In genomic region chr11:71502871-71503435, GRCh38 we compare ENCODE assay signal across 30 cellular contexts. TPM values are rescaled to one million over a fixed set of nuclear protein-coding genes. Genes with fewer than 3 reads are reported as not detected.
"Had no signal": no experiment of that assay in that cellular context is flagged by ENCODE, and none has a peak within 500 bp of the region (broad histone marks: within the 10 kb centered on the region; RNA-seq: fewer than 3 reads in every experiment).

No MANE protein-coding gene starts in this region.

- ATAC-seq: foreskin keratinocyte; heart left ventricle; stimulated activated memory B cell treated with anti-CD40 and anti-IgM and Interleukin-4, amounts not matched to agents 10 μg/mL and 1 μg/mL and 100 μg/mL, for 72 hours; stimulated activated naive CD8-positive, alpha-beta T cell treated with anti-CD3 and anti-CD28 coated beads, Interleukin-15, amount 100 ng/mL, for 72 hours had no signal

- FAIRE-seq: colon, small intestine had no signal

- H3K27me3 Mint-ChIP-seq: central memory CD8-positive, alpha-beta T cell; progenitor cell of endocrine pancreas; stimulated activated memory B cell treated with anti-CD40 and anti-IgM and Interleukin-4, amounts not matched to agents 10 μg/mL and 1 μg/mL and 100 μg/mL, for 72 hours; stimulated activated naive CD8-positive, alpha-beta T cell treated with anti-CD3 and anti-CD28 coated beads, Interleukin-15, amount 100 ng/mL, for 72 hours; type B pancreatic cell had no signal

- H3K27ac Mint-ChIP-seq: activated naive CD4-positive, alpha-beta T cell treated with anti-CD3 and anti-CD28 coated beads for 36 hours; activated T-helper 1 cell treated with anti-CD3 and anti-CD28 coated beads, Interleukin-12 subunit alpha, Interleukin-12 subunit beta, Interleukin-2, Interleukin-4 antibody, amounts not matched to agents 30 ng/mL and 10 ng/mL and 1 ng/mL, durations not matched to agents 14 hours and 24 hours and 36 hours; nephron; progenitor cell of endocrine pancreas; stimulated activated memory B cell treated with anti-CD40 and anti-IgM and Interleukin-4, amounts not matched to agents 10 μg/mL and 1 μg/mL and 100 μg/mL, for 72 hours; stimulated activated naive CD8-positive, alpha-beta T cell treated with anti-CD3 and anti-CD28 coated beads, Interleukin-15, amount 100 ng/mL, for 72 hours; type B pancreatic cell had no signal

- H3K4me1 Mint-ChIP-seq: central memory CD8-positive, alpha-beta T cell; nephron; stimulated activated memory B cell treated with anti-CD40 and anti-IgM and Interleukin-4, amounts not matched to agents 10 μg/mL and 1 μg/mL and 100 μg/mL, for 72 hours; stimulated activated naive CD8-positive, alpha-beta T cell treated with anti-CD3 and anti-CD28 coated beads, Interleukin-15, amount 100 ng/mL, for 72 hours had no signal

- H3K27ac ChIP-seq: esophagus muscularis mucosa, foreskin keratinocyte, heart left ventricle, sigmoid colon had no signal

- DNase-seq: activated CD4-positive, alpha-beta T cell treated with anti-CD3 and anti-CD28 coated beads for 4 hours; activated CD4-positive, alpha-beta T cell treated with anti-CD3 and anti-CD28 coated beads, Interleukin-2, amount 50 U/mL, for 4 hours; activated effector memory CD4-positive, alpha-beta T cell treated with anti-CD3 and anti-CD28 coated beads, Interleukin-2, amount 50 U/mL, for 16 hours; activated naive CD4-positive, alpha-beta T cell treated with anti-CD3 and anti-CD28 coated beads for 36 hours; activated T-cell treated with anti-CD3 and anti-CD28 coated beads for 4 hours; amygdala; dermis blood vessel endothelial cell; effector CD4-positive, alpha-beta T cell; foreskin keratinocyte; heart left ventricle; sigmoid colon; small intestine; stimulated activated CD4-positive, alpha-beta T cell treated with anti-CD3 and anti-CD28 coated beads, Interleukin-4, amount 100 ng/mL, for 4 hours; stimulated activated CD8-positive, alpha-beta memory T cell treated with anti-CD3 and anti-CD28 coated beads, Interleukin-4, amount 100 ng/mL, for 48 hours; stimulated activated naive CD8-positive, alpha-beta T cell treated with anti-CD3 and anti-CD28 coated beads, Interleukin-15, amount 100 ng/mL, for 72 hours; substantia nigra had no signal

- H3K9me3 Mint-ChIP-seq: activated T-helper 1 cell treated with anti-CD3 and anti-CD28 coated beads, Interleukin-12 subunit alpha, Interleukin-12 subunit beta, Interleukin-2, Interleukin-4 antibody, amounts not matched to agents 30 ng/mL and 10 ng/mL and 1 ng/mL, durations not matched to agents 14 hours and 24 hours and 36 hours had no signal

- H3K4me3 Mint-ChIP-seq: activated naive CD4-positive, alpha-beta T cell treated with anti-CD3 and anti-CD28 coated beads for 36 hours; activated T-helper 1 cell treated with anti-CD3 and anti-CD28 coated beads, Interleukin-12 subunit alpha, Interleukin-12 subunit beta, Interleukin-2, Interleukin-4 antibody, amounts not matched to agents 30 ng/mL and 10 ng/mL and 1 ng/mL, durations not matched to agents 14 hours and 24 hours and 36 hours; central memory CD8-positive, alpha-beta T cell; nephron; stimulated activated memory B cell treated with anti-CD40 and anti-IgM and Interleukin-4, amounts not matched to agents 10 μg/mL and 1 μg/mL and 100 μg/mL, for 72 hours; stimulated activated naive CD8-positive, alpha-beta T cell treated with anti-CD3 and anti-CD28 coated beads, Interleukin-15, amount 100 ng/mL, for 72 hours; type B pancreatic cell had no signal

- H3K4me1 ChIP-seq: foreskin keratinocyte, sigmoid colon had no signal

- H3K4me3 ChIP-seq: esophagus muscularis mucosa, heart left ventricle, lung, sigmoid colon had no signal

- H3K27me3 ChIP-seq: esophagus muscularis mucosa, foreskin keratinocyte, heart left ventricle, sigmoid colon had no signal

RNA-seq across cellular contexts. Expression of gene KRTAP5-7, which starts 24.1 kb away (rescaled TPM):
- total RNA-seq: activated naive CD4-positive, alpha-beta T cell treated with anti-CD3 and anti-CD28 coated beads for 36 hours; dermis blood vessel endothelial cell; esophagus muscularis mucosa; foreskin keratinocyte; heart left ventricle; kidney epithelial cell; mucosa of gallbladder; renal cortical epithelial cell had no signal
- polyA plus RNA-seq: foreskin keratinocyte, heart left ventricle had no signal

RNA-seq across cellular contexts. Expression of gene KRTAP5-8, which starts 34.9 kb away (rescaled TPM):
- total RNA-seq: activated naive CD4-positive, alpha-beta T cell treated with anti-CD3 and anti-CD28 coated beads for 36 hours; activated T-helper 1 cell treated with anti-CD3 and anti-CD28 coated beads, Interleukin-12 subunit alpha, Interleukin-12 subunit beta, Interleukin-2, Interleukin-4 antibody, amounts not matched to agents 30 ng/mL and 10 ng/mL and 1 ng/mL, durations not matched to agents 14 hours and 24 hours and 36 hours; dermis blood vessel endothelial cell; esophagus muscularis mucosa; foreskin keratinocyte; heart left ventricle; kidney epithelial cell; mucosa of gallbladder; renal cortical epithelial cell; sigmoid colon had no signal
- polyA plus RNA-seq: foreskin keratinocyte had no signal

RNA-seq across cellular contexts. Expression of gene KRTAP5-9, which starts 45.3 kb away (rescaled TPM):
- total RNA-seq: activated naive CD4-positive, alpha-beta T cell treated with anti-CD3 and anti-CD28 coated beads for 36 hours; activated T-helper 1 cell treated with anti-CD3 and anti-CD28 coated beads, Interleukin-12 subunit alpha, Interleukin-12 subunit beta, Interleukin-2, Interleukin-4 antibody, amounts not matched to agents 30 ng/mL and 10 ng/mL and 1 ng/mL, durations not matched to agents 14 hours and 24 hours and 36 hours; dermis blood vessel endothelial cell; esophagus muscularis mucosa; foreskin keratinocyte; heart left ventricle; kidney epithelial cell; osteoblast; renal cortical epithelial cell; T-helper 1 cell treated with Interleukin-12 subunit alpha and Interleukin-12 subunit beta and Interleukin-4 antibody, amounts not matched to agents 30 ng/mL and 1 ng/mL, for 36 hours had no signal
- polyA plus RNA-seq: foreskin keratinocyte, heart left ventricle had no signal
